Comparison of ENCODE assay signal across 1 cellular context in genomic region chr19:9674669-9675357, GRCh38.
TF ChIP-seq lines count a peak whose summit lies in the region.

Gene ZNF562 (minus strand): TSS chr19:9675100. CDS start chr19:9660744, 14,356 bp downstream.

TF ChIP-seq in HepG2, 621 proteins besides CTCF, POLR2A, EP300 and RAD21 (continued from another document and continues in another):
- TF ChIP-seq HNF1A (IDR thresholded peaks at IDR 0.05; ENCODE audit: low read depth) (no peak), HNF1A (CRISPR knock-in tag; IDR thresholded peaks at IDR 0.05; ENCODE audit: borderline replicate concordance) (peak; percentile 71; the same call in 1 of the 2 replicates), ZNF605 (CRISPR knock-in tag; IDR thresholded peaks at IDR 0.05) (peak; percentile 67; the same call in 1 of the 2 replicates), ZNF20 (CRISPR knock-in tag; IDR thresholded peaks at IDR 0.05) (no peak), PAXIP1 (CRISPR knock-in tag; conservative IDR thresholded peaks at IDR 0.05) (peak; percentile 53), TBP (CRISPR knock-in tag; IDR thresholded peaks at IDR 0.05) (no peak), CSRNP2 (CRISPR knock-in tag; conservative IDR thresholded peaks at IDR 0.05; ENCODE audit: low read depth) (no peak), RORA (CRISPR knock-in tag; IDR thresholded peaks at IDR 0.05) (no peak; the same call in 1 of the 2 replicates), THAP11 (CRISPR knock-in tag; IDR thresholded peaks at IDR 0.05) (peak; percentile 82), ZNF607 (CRISPR knock-in tag; IDR thresholded peaks at IDR 0.05; ENCODE audit: borderline replicate concordance) (no peak; the same call in 1 of the 2 replicates), ZNF326 (CRISPR knock-in tag; IDR thresholded peaks at IDR 0.05; ENCODE audit: borderline replicate concordance) (no peak), ZNF883 (CRISPR knock-in tag; IDR thresholded peaks at IDR 0.05; ENCODE audit: not compliant biosample characterization) (peak; percentile 27), MTA3 (CRISPR knock-in tag; IDR thresholded peaks at IDR 0.05) (no peak), ZNF30 (CRISPR knock-in tag; IDR thresholded peaks at IDR 0.05) (no peak), PHF21A (CRISPR knock-in tag; IDR thresholded peaks at IDR 0.05) (peak; percentile 92), RXRA (CRISPR knock-in tag; IDR thresholded peaks at IDR 0.05) (0 out of 2 replicates have a peak, but pooled peaks have one; percentile 36), ELF1 (CRISPR knock-in tag; IDR thresholded peaks at IDR 0.05) (0 out of 2 replicates have a peak, but pooled peaks have one; percentile 25), CREB3 (CRISPR knock-in tag; IDR thresholded peaks at IDR 0.05) (no peak), MAFK (conservative IDR thresholded peaks at IDR 0.05 in 1 of 2, IDR thresholded peaks at IDR 0.05 in 1 of 2; ENCODE audit: low read length in 2 of 2) (no peak), ZNF256 (CRISPR knock-in tag; conservative IDR thresholded peaks at IDR 0.05) (no peak), ZBTB49 (CRISPR knock-in tag; IDR thresholded peaks at IDR 0.05; ENCODE audit: borderline replicate concordance) (no peak), ZSCAN9 (CRISPR knock-in tag; IDR thresholded peaks at IDR 0.05; ENCODE audit: borderline replicate concordance) (peak; percentile 63; the same call in 1 of the 2 replicates), TCF12 (IDR thresholded peaks at IDR 0.05) (no peak), TCF12 (CRISPR knock-in tag; IDR thresholded peaks at IDR 0.05) (0 out of 2 replicates have a peak, but pooled peaks have one; percentile 5), ZNF24 (IDR thresholded peaks at IDR 0.05) (no peak), HDAC1 (CRISPR knock-in tag; IDR thresholded peaks at IDR 0.05) (peak; percentile 53; the same call in 1 of the 2 replicates), CREM (IDR thresholded peaks at IDR 0.05) (peak; percentile 97), CREM (CRISPR knock-in tag; IDR thresholded peaks at IDR 0.05) (peak; percentile 45; the same call in 1 of the 2 replicates), SETDB1 (CRISPR knock-in tag; IDR thresholded peaks at IDR 0.05; ENCODE audit: borderline replicate concordance) (no peak), ARHGAP35 (CRISPR knock-in tag; IDR thresholded peaks at IDR 0.05; ENCODE audit: borderline replicate concordance) (no peak)
- TF ChIP-seq, protein P1, sequence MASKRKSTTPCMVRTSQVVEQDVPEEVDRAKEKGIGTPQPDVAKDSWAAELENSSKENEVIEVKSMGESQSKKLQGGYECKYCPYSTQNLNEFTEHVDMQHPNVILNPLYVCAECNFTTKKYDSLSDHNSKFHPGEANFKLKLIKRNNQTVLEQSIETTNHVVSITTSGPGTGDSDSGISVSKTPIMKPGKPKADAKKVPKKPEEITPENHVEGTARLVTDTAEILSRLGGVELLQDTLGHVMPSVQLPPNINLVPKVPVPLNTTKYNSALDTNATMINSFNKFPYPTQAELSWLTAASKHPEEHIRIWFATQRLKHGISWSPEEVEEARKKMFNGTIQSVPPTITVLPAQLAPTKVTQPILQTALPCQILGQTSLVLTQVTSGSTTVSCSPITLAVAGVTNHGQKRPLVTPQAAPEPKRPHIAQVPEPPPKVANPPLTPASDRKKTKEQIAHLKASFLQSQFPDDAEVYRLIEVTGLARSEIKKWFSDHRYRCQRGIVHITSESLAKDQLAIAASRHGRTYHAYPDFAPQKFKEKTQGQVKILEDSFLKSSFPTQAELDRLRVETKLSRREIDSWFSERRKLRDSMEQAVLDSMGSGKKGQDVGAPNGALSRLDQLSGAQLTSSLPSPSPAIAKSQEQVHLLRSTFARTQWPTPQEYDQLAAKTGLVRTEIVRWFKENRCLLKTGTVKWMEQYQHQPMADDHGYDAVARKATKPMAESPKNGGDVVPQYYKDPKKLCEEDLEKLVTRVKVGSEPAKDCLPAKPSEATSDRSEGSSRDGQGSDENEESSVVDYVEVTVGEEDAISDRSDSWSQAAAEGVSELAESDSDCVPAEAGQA (IDR thresholded peaks at IDR 0.05; ENCODE audit: low read depth) = peak; percentile 95
- TF ChIP-seq, protein P1 (CRISPR knock-in tag; IDR thresholded peaks at IDR 0.05; ENCODE audit: borderline replicate concordance) = no peak
- TF ChIP-seq, protein P2, sequence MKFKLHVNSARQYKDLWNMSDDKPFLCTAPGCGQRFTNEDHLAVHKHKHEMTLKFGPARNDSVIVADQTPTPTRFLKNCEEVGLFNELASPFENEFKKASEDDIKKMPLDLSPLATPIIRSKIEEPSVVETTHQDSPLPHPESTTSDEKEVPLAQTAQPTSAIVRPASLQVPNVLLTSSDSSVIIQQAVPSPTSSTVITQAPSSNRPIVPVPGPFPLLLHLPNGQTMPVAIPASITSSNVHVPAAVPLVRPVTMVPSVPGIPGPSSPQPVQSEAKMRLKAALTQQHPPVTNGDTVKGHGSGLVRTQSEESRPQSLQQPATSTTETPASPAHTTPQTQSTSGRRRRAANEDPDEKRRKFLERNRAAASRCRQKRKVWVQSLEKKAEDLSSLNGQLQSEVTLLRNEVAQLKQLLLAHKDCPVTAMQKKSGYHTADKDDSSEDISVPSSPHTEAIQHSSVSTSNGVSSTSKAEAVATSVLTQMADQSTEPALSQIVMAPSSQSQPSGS (CRISPR knock-in tag; IDR thresholded peaks at IDR 0.05) = peak; percentile 93
- TF ChIP-seq, protein P3, sequence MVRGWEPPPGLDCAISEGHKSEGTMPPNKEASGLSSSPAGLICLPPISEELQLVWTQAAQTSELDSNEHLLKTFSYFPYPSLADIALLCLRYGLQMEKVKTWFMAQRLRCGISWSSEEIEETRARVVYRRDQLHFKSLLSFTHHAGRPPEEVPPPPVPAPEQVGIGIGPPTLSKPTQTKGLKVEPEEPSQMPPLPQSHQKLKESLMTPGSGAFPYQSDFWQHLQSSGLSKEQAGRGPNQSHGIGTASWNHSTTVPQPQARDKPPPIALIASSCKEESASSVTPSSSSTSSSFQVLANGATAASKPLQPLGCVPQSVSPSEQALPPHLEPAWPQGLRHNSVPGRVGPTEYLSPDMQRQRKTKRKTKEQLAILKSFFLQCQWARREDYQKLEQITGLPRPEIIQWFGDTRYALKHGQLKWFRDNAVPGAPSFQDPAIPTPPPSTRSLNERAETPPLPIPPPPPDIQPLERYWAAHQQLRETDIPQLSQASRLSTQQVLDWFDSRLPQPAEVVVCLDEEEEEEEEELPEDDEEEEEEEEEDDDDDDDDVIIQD (CRISPR knock-in tag; IDR thresholded peaks at IDR 0.05; ENCODE audit: low read depth) = 0 out of 2 replicates have a peak, but pooled peaks have one; percentile 41
